8 cellular contexts compared by ENCODE assay signal in genomic region chr4:44678094-44679023, GRCh38.
A peak's percentile ranks its signal among the peaks of the same experiment; 100 is the strongest.
DNase-seq lines count a peak whose midpoint lies in the region; ATAC-seq lines count a peak whose summit lies in the region.

Gene GUF1 (plus strand): TSS chr4:44678420. CDS start chr4:44678623, 203 bp downstream.

- no peaks in the 10 kb centered on the region for H3K9me3 ChIP-seq in BLaER1 treated with 17β-estradiol and CSF1 and Interleukin-3, amounts not matched to agents 10 nM and 100 nM (replicated peaks in 1 of 11)

- H3K4me1 ChIP-seq in BLaER1 treated with 17β-estradiol and CSF1 and Interleukin-3, amounts not matched to agents 10 nM and 100 nM, result peaks cover 4 to 30% (median 25%) of the 10 kb centered on the region in 10 experiments

- H3K27me3 ChIP-seq in BLaER1 treated with 17β-estradiol and CSF1 and Interleukin-3, amounts not matched to agents 10 nM and 100 nM, result no peaks in the 10 kb centered on the region

- H3K27ac ChIP-seq in BLaER1 treated with 17β-estradiol and CSF1 and Interleukin-3, amounts not matched to agents 10 nM and 100 nM, result peak within 1 kb of the TSS; percentile 93 to 98 (median 96)

- H3K4me2 ChIP-seq in BLaER1 treated with 17β-estradiol and CSF1 and Interleukin-3, amounts not matched to agents 10 nM and 100 nM, result peak within 1 kb of the TSS; percentile 74 to 95 (median 83)

- peaks cover 0 to 7% (median 0%) of the 10 kb centered on the region in 11 experiments; a peak in 2 of 22 replicates for H4K20me1 ChIP-seq in BLaER1 treated with 17β-estradiol and CSF1 and Interleukin-3, amounts not matched to agents 10 nM and 100 nM

- peak within 1 kb of the TSS; percentile 91 to 98 (median 94) for H3K9ac ChIP-seq in BLaER1 treated with 17β-estradiol and CSF1 and Interleukin-3, amounts not matched to agents 10 nM and 100 nM

- DNase-seq in NCI-H748 (lab: John Stamatoyannopoulos, UW; ENCODE audit: unreplicated experiment) (peak; percentile 88), dedifferentiated amniotic fluid mesenchymal stem cell (ENCODE audit: extremely low spot score) (peak; percentile 87), left kidney (ENCODE audit: low read depth, low spot score) (peak; percentile 97)
- DNase-seq in activated CD4-positive, alpha-beta T cell treated with anti-CD3 and anti-CD28 coated beads, Interleukin-2, amount 50 U/mL, for 1 hour, result peak; percentile 86
- peak; percentile 86 to 87 for DNase-seq in stimulated activated CD4-positive, alpha-beta T cell treated with anti-CD3 and anti-CD28 coated beads, Interleukin-2, amount 100 ng/mL, for 24 hours

- peak within 1 kb of the TSS; percentile 67 to 90 (median 80) for H3K4me3 ChIP-seq in BLaER1 treated with 17β-estradiol and CSF1 and Interleukin-3, amounts not matched to agents 10 nM and 100 nM

- peaks cover 16 to 28% (median 20%) of the 10 kb centered on the region in 11 experiments; a peak in 21 of 22 replicates for H3K36me3 ChIP-seq in BLaER1 treated with 17β-estradiol and CSF1 and Interleukin-3, amounts not matched to agents 10 nM and 100 nM

- ATAC-seq in GM19351 (IDR thresholded peaks at IDR 0.05; ENCODE audit: unreplicated experiment) (peak; percentile 90), HG03521 (IDR thresholded peaks at IDR 0.05; ENCODE audit: unreplicated experiment) (peak; percentile 94)

Comparison
In these comparisons a context has a peak if more than half of its experiments do, and no peak if none do; other contexts are left out.
1. Peak in every context shown above with its lines: DNase-seq, ATAC-seq, H3K4me3 ChIP-seq and H3K27ac ChIP-seq.